ENCODE assay signal across 17 cellular contexts in genomic region chr5:32597046-32597629, GRCh38. TPM values are rescaled to one million over a fixed set of nuclear protein-coding genes. Genes with fewer than 3 reads are reported as not detected.
DNase-seq lines count a peak whose midpoint lies in the region; ATAC-seq and FAIRE-seq lines count a peak whose summit lies in the region.
"Had no signal": no experiment of that assay in that cellular context is flagged by ENCODE, and none has a peak within 500 bp of the region (broad histone marks: within the 10 kb centered on the region; RNA-seq: fewer than 3 reads in every experiment).

No MANE protein-coding gene starts in this region.

- peaks cover 67% of the 10 kb centered on the region for H3K36me3 Mint-ChIP-seq in CD4-positive, CD25-positive, alpha-beta regulatory T cell

- ATAC-seq in CD4-positive, CD25-positive, alpha-beta regulatory T cell (ENCODE audit: low read depth in 2 of 2): no peak
- ATAC-seq in GM21576 (IDR thresholded peaks at IDR 0.05; ENCODE audit: unreplicated experiment): no peak
- ATAC-seq: stimulated activated naive CD8-positive, alpha-beta T cell treated with anti-CD3 and anti-CD28 coated beads, Interleukin-15, amount 100 ng/mL, for 72 hours had no signal

- peak overlapping the region in 1 of 3 donors; percentile 14 for H3K27ac Mint-ChIP-seq in CD4-positive, CD25-positive, alpha-beta regulatory T cell

- DNase-seq in CD4-positive, CD25-positive, alpha-beta regulatory T cell: no peak
- DNase-seq in GF-D8 (lab: John Stamatoyannopoulos, UW): peak; percentile 76
- DNase-seq in SKM-1 treated with dmso at 0.1 percent for 144 hours (lab: John Stamatoyannopoulos, UW; ENCODE audit: unreplicated experiment): peak; percentile 29
- peak; percentile 6 for DNase-seq in fibroblast of gingiva (ENCODE audit: low read depth)
- DNase-seq in pons (ENCODE audit: low spot score): no peak
- DNase-seq in small intestine: no peak
- DNase-seq: activated CD4-positive, alpha-beta T cell treated with anti-CD3 and anti-CD28 coated beads, Interleukin-2, amount 50 U/mL, for 48 hours; adrenal gland; cerebellar nuclear complex; kidney glomerular epithelial cell; naive B cell; NCI-H1092 treated with DMSO at 0.1 percent for 48 hours; NCI-H446; stimulated activated naive CD8-positive, alpha-beta T cell treated with anti-CD3 and anti-CD28 coated beads, Interleukin-15, amount 100 ng/mL, for 72 hours had no signal

- no peaks in the 10 kb centered on the region for H3K9me3 Mint-ChIP-seq in CD4-positive, CD25-positive, alpha-beta regulatory T cell
- H3K9me3 Mint-ChIP-seq: naive B cell; stimulated activated naive CD8-positive, alpha-beta T cell treated with anti-CD3 and anti-CD28 coated beads, Interleukin-15, amount 100 ng/mL, for 72 hours had no signal

- H3K27ac ChIP-seq in CD4-positive, CD25-positive, alpha-beta regulatory T cell (ENCODE audit: insufficient read depth, low read length, poor library complexity, severe bottlenecking): peak overlapping the region; percentile 66
- no peak overlapping the region for H3K27ac ChIP-seq in small intestine (ENCODE audit: low read depth in 1 of 2, low read length in 1 of 2)
- H3K27ac ChIP-seq: adrenal gland, epithelial cell of prostate had no signal

- FAIRE-seq in small intestine (lab: Jason Lieb, UNC): no peak

- H3K4me3 Mint-ChIP-seq in CD4-positive, CD25-positive, alpha-beta regulatory T cell: peak overlapping the region; percentile 13 to 72 (median 20)
- H3K4me3 Mint-ChIP-seq: naive B cell; stimulated activated naive CD8-positive, alpha-beta T cell treated with anti-CD3 and anti-CD28 coated beads, Interleukin-15, amount 100 ng/mL, for 72 hours had no signal

- H3K9me3 ChIP-seq in CD4-positive, CD25-positive, alpha-beta regulatory T cell (ENCODE audit: control insufficient read depth in 2 of 2, low read length in 2 of 2): no peaks in the 10 kb centered on the region
- no peaks in the 10 kb centered on the region for H3K9me3 ChIP-seq in small intestine (ENCODE audit: control insufficient read depth, low read depth)
- H3K9me3 ChIP-seq: adrenal gland; BLaER1 treated with 17β-estradiol and CSF1 and Interleukin-3, amounts not matched to agents 10 nM and 100 nM had no signal

- H3K4me3 ChIP-seq in CD4-positive, CD25-positive, alpha-beta regulatory T cell (ENCODE audit: low read depth, low read length): peak overlapping the region; percentile 17
- H3K4me3 ChIP-seq in small intestine (ENCODE audit: low read depth in 1 of 2, low read length in 2 of 2): no peak overlapping the region
- H3K4me3 ChIP-seq: adrenal gland; BLaER1 treated with 17β-estradiol and CSF1 and Interleukin-3, amounts not matched to agents 10 nM and 100 nM had no signal

- H3K27me3 Mint-ChIP-seq in CD4-positive, CD25-positive, alpha-beta regulatory T cell: no peaks in the 10 kb centered on the region
- H3K27me3 Mint-ChIP-seq: naive B cell; stimulated activated naive CD8-positive, alpha-beta T cell treated with anti-CD3 and anti-CD28 coated beads, Interleukin-15, amount 100 ng/mL, for 72 hours had no signal

- H3K36me3 ChIP-seq in CD4-positive, CD25-positive, alpha-beta regulatory T cell (ENCODE audit: control insufficient read depth, insufficient read depth, low read length): peaks cover 94% of the 10 kb centered on the region
- peaks cover 9 to 25% of the 10 kb centered on the region in 2 donors for H3K36me3 ChIP-seq in small intestine (ENCODE audit: control insufficient read depth in 2 of 2, insufficient read depth in 2 of 2, low read length in 2 of 2)

- no peaks in the 10 kb centered on the region for H3K27me3 ChIP-seq in CD4-positive, CD25-positive, alpha-beta regulatory T cell (ENCODE audit: control insufficient read depth, insufficient read depth, low read length)
- H3K27me3 ChIP-seq in small intestine (ENCODE audit: control insufficient read depth in 2 of 2, insufficient read depth in 2 of 2, low read length in 2 of 2): no peaks in the 10 kb centered on the region
- H3K27me3 ChIP-seq: adrenal gland; BLaER1 treated with 17β-estradiol and CSF1 and Interleukin-3, amounts not matched to agents 10 nM and 100 nM had no signal

- peaks cover 32% of the 10 kb centered on the region for H3K4me1 ChIP-seq in CD4-positive, CD25-positive, alpha-beta regulatory T cell (ENCODE audit: control insufficient read depth, insufficient read depth, low read length, poor library complexity, severe bottlenecking)
- H3K4me1 ChIP-seq in small intestine (ENCODE audit: control insufficient read depth in 2 of 2, insufficient read depth in 1 of 2, low read depth in 1 of 2, low read length in 1 of 2): peaks cover 0 to 2% of the 10 kb centered on the region in 2 donors

- peaks cover 59 to 80% (median 66%) of the 10 kb centered on the region in 4 donors for H3K4me1 Mint-ChIP-seq in CD4-positive, CD25-positive, alpha-beta regulatory T cell

- 33 to 47% (median 45%) methylated on average over 2 of the region's 2 CpGs for WGBS in small intestine, 3 donors

RNA-seq across cellular contexts. Expression of gene SUB1, which starts 11.8 kb away (rescaled TPM):
- 379 TPM for total RNA-seq in CD4-positive, CD25-positive, alpha-beta regulatory T cell
- polyA plus RNA-seq in CD4-positive, CD25-positive, alpha-beta regulatory T cell: 100 to 1,000 TPM; 566 to 848 (median 647) TPM
- polyA plus RNA-seq in small intestine: 100 to 1,000 TPM; 113 to 180 (median 169) TPM

Comparison
In these comparisons a context has a peak if more than half of its experiments do, and no peak if none do; other contexts are left out.
1. DNase-seq: peak in GF-D8 (single experiment), SKM-1 treated with dmso at 0.1 percent for 144 hours (single experiment) and fibroblast of gingiva (single experiment); none in CD4-positive, CD25-positive, alpha-beta regulatory T cell (0 of 3), pons (single experiment) and small intestine (single experiment).